25 cellular contexts compared by ENCODE assay signal in the genomic region with DNA sequence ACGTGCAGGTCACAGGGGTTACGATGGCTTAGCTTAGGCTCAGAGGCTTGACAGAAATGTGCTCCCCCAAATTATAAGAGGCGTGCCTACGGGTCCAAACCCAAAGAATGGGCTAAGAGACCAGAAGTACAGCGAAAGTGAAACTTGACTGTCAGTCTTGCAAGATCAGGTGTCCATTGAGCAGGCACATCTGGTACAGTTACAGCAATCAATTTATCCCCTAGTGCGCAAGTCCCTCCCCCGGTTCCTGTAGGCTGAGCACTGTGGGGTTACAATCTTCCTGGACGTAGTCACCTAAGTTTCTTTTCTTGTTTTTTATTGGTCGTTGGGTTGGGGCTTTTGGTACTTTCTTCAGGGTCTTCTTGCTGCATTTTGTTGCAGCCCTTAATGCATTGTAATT.
"Had no signal": no experiment of that assay in that cellular context is flagged by ENCODE, and none has a peak within 500 bp of the region (broad histone marks: within the 10 kb centered on the region; RNA-seq: fewer than 3 reads in every experiment).

No MANE protein-coding gene starts in this region.

- H3K27me3 Mint-ChIP-seq: activated CD4-positive, alpha-beta T cell treated with anti-CD3 and anti-CD28 coated beads, Interleukin-2, amount 10 ng/mL, durations not matched to agents 24 days and 14 days had no signal

- H3K27ac Mint-ChIP-seq: activated CD4-positive, alpha-beta T cell treated with anti-CD3 and anti-CD28 coated beads, Interleukin-2, amount 10 ng/mL, durations not matched to agents 24 days and 14 days; activated CD8-positive, alpha-beta T cell treated with anti-CD3 and anti-CD28 coated beads for 36 hours; activated naive CD8-positive, alpha-beta T cell treated with anti-CD3 and anti-CD28 coated beads for 36 hours; activated T-cell treated with anti-CD3 and anti-CD28 coated beads, Interleukin-2, amount 50 U/mL, for 72 hours; activated T-helper 17 cell treated with anti-CD3 and anti-CD28 coated beads, Interleukin-2, amount 50 U/mL, for 72 hours had no signal

- H3K36me3 Mint-ChIP-seq: activated naive CD8-positive, alpha-beta T cell treated with anti-CD3 and anti-CD28 coated beads for 36 hours had no signal

- H3K4me2 ChIP-seq: KMS-11 had no signal

- H3K27ac ChIP-seq: KMS-11 had no signal

- ATAC-seq: activated CD8-positive, alpha-beta T cell treated with anti-CD3 and anti-CD28 coated beads for 36 hours; activated T-cell treated with anti-CD3 and anti-CD28 coated beads, Interleukin-2, amount 50 U/mL, for 72 hours; activated T-helper 17 cell treated with anti-CD3 and anti-CD28 coated beads, Interleukin-2, amount 50 U/mL, for 72 hours had no signal

- H3K9ac ChIP-seq: KMS-11 had no signal

- DNase-seq: activated CD4-positive, alpha-beta T cell treated with anti-CD3 and anti-CD28 coated beads, Interleukin-2, amount 10 ng/mL, durations not matched to agents 24 days and 14 days; activated CD4-positive, alpha-beta T cell treated with anti-CD3 and anti-CD28 coated beads, Interleukin-2, amount 50 U/mL, for 4 hours; activated CD8-positive, alpha-beta T cell treated with anti-CD3 and anti-CD28 coated beads for 36 hours; activated effector memory CD4-positive, alpha-beta T cell treated with anti-CD3 and anti-CD28 coated beads, Interleukin-2, amount 50 U/mL, for 16 hours; activated naive CD4-positive, alpha-beta T cell; activated naive CD4-positive, alpha-beta T cell treated with anti-CD3 and anti-CD28 coated beads, Interleukin-2, amount 50 U/mL, for 16 hours; activated naive CD8-positive, alpha-beta T cell treated with anti-CD3 and anti-CD28 coated beads for 36 hours; activated T-cell treated with anti-CD3 and anti-CD28 coated beads, Interleukin-2, amount 50 U/mL, for 1 hour; activated T-cell treated with anti-CD3 and anti-CD28 coated beads, Interleukin-2, amount 50 U/mL, for 72 hours; amniotic stem cell; aorta; NCI-H1048; NCI-H1105 treated with DMSO at 0.1 percent for 48 hours; NCI-H1436; NCI-H1694; NCI-H1930; NCI-H2081 treated with DMSO at 0.1 percent for 48 hours; NCI-H510A; NCI-H526; NCI-H748 treated with DMSO at 0.1 percent for 48 hours; OCI-M1; Right ventricle myocardium superior; T1000 had no signal

- H3K4me3 Mint-ChIP-seq: activated CD4-positive, alpha-beta T cell treated with anti-CD3 and anti-CD28 coated beads, Interleukin-2, amount 10 ng/mL, durations not matched to agents 24 days and 14 days; activated CD8-positive, alpha-beta T cell treated with anti-CD3 and anti-CD28 coated beads for 36 hours; activated naive CD8-positive, alpha-beta T cell treated with anti-CD3 and anti-CD28 coated beads for 36 hours; activated T-cell treated with anti-CD3 and anti-CD28 coated beads, Interleukin-2, amount 50 U/mL, for 72 hours; activated T-helper 17 cell treated with anti-CD3 and anti-CD28 coated beads, Interleukin-2, amount 50 U/mL, for 72 hours had no signal

- H3K9me3 Mint-ChIP-seq: activated CD4-positive, alpha-beta T cell treated with anti-CD3 and anti-CD28 coated beads, Interleukin-2, amount 10 ng/mL, durations not matched to agents 24 days and 14 days; activated CD8-positive, alpha-beta T cell treated with anti-CD3 and anti-CD28 coated beads for 36 hours; activated naive CD8-positive, alpha-beta T cell treated with anti-CD3 and anti-CD28 coated beads for 36 hours; activated T-cell treated with anti-CD3 and anti-CD28 coated beads, Interleukin-2, amount 50 U/mL, for 72 hours; activated T-helper 17 cell treated with anti-CD3 and anti-CD28 coated beads, Interleukin-2, amount 50 U/mL, for 72 hours had no signal

- H3K4me1 Mint-ChIP-seq: activated CD4-positive, alpha-beta T cell treated with anti-CD3 and anti-CD28 coated beads, Interleukin-2, amount 10 ng/mL, durations not matched to agents 24 days and 14 days; activated naive CD8-positive, alpha-beta T cell treated with anti-CD3 and anti-CD28 coated beads for 36 hours; activated T-helper 17 cell treated with anti-CD3 and anti-CD28 coated beads, Interleukin-2, amount 50 U/mL, for 72 hours had no signal
